In genomic region chr1:211738709-211739301, GRCh38 we compare ENCODE assay signal across 9 cellular contexts.
A peak's percentile ranks its signal among the peaks of the same experiment; 100 is the strongest.
DNase-seq lines count a peak whose midpoint lies in the region; ATAC-seq and TF ChIP-seq lines count a peak whose summit lies in the region.
"Had no signal": no experiment of that assay in that cellular context is flagged by ENCODE, and none has a peak within 500 bp of the region (broad histone marks: within the 10 kb centered on the region; RNA-seq: fewer than 3 reads in every experiment).

No MANE protein-coding gene starts in this region.

- no peak overlapping the region for H2AFZ ChIP-seq in trophoblast cell (ENCODE audit: insufficient read depth, low read length, poor library complexity)

- POLR2A ChIA-PET in CD8-positive, alpha-beta T cell (lab: Charles Lee), result interaction anchor here (0.7 to 0.9 kb wide), 2 partner anchors 297 to 812 kb away, joined by 3 read pairs; partner anchors contain the start of genes DTL and INTS7

- H3K36me3 ChIP-seq in CD8-positive, alpha-beta T cell (ENCODE audit: insufficient read depth, low read length), result no peaks in the 10 kb centered on the region
- no peaks in the 10 kb centered on the region for H3K36me3 ChIP-seq in trophoblast cell (ENCODE audit: control insufficient read depth in 1 of 2, insufficient read depth in 2 of 2, low read length in 2 of 2)
- H3K36me3 ChIP-seq: SJSA1 had no signal

- no peak overlapping the region for H2BK120ac ChIP-seq in trophoblast cell (ENCODE audit: insufficient read depth, low read length, poor library complexity)

- H3K4me3 ChIP-seq in CD8-positive, alpha-beta T cell (ENCODE audit: low read depth, low read length), result peak overlapping the region; percentile 46
- H3K4me3 ChIP-seq in trophoblast cell (ENCODE audit: low read depth, low read length), result no peak overlapping the region
- H3K4me3 ChIP-seq: SJSA1 had no signal

- H4K8ac ChIP-seq in trophoblast cell (ENCODE audit: low read depth, low read length), result no peak overlapping the region

- no peak overlapping the region for H3K14ac ChIP-seq in trophoblast cell (ENCODE audit: low read length)

- H3K79me2 ChIP-seq in trophoblast cell (ENCODE audit: control insufficient read depth, insufficient read depth, low read length, poor library complexity), result no peaks in the 10 kb centered on the region

- peak overlapping the region; percentile 74 for H3K4me3 Mint-ChIP-seq in CD8-positive, alpha-beta T cell
- H3K4me3 Mint-ChIP-seq in memory B cell (no peak overlapping the region), progenitor cell of endocrine pancreas (ENCODE audit: low read depth) (no peak overlapping the region)

- H3K27me3 ChIP-seq in CD8-positive, alpha-beta T cell (ENCODE audit: insufficient read depth, low read length), result no peaks in the 10 kb centered on the region
- H3K27me3 ChIP-seq in trophoblast cell (ENCODE audit: insufficient read depth, low read length), result no peaks in the 10 kb centered on the region
- H3K27me3 ChIP-seq: SJSA1 had no signal

- H2BK12ac ChIP-seq in trophoblast cell (ENCODE audit: low read length), result no peak overlapping the region

- no peak overlapping the region for H2BK5ac ChIP-seq in trophoblast cell (ENCODE audit: low read depth, low read length, poor library complexity)

- no peak overlapping the region for H3K23ac ChIP-seq in trophoblast cell (ENCODE audit: low read length)

- intact Hi-C loops in CD8-positive, alpha-beta T cell (cut with DNase I, micrococcal nuclease), result no loop called here

- no CpG with 5 or more reads among the region's 2 CpGs for WGBS in trophoblast cell (ENCODE audit: extremely low coverage, insufficient coverage, insufficient read length)

- peaks cover 39% of the 10 kb centered on the region for H3K4me1 Mint-ChIP-seq in CD8-positive, alpha-beta T cell (ENCODE audit: low read depth)
- peaks cover 20% of the 10 kb centered on the region for H3K4me1 Mint-ChIP-seq in memory B cell
- peaks cover 18% of the 10 kb centered on the region for H3K4me1 Mint-ChIP-seq in progenitor cell of endocrine pancreas (ENCODE audit: low read depth)

- H3K9ac ChIP-seq in trophoblast cell (ENCODE audit: low read length), result no peak overlapping the region

- H3K27ac Mint-ChIP-seq in CD8-positive, alpha-beta T cell, result peak overlapping the region; percentile 90
- peak overlapping the region; percentile 28 for H3K27ac Mint-ChIP-seq in memory B cell
- no peak overlapping the region for H3K27ac Mint-ChIP-seq in progenitor cell of endocrine pancreas

- no peak overlapping the region for H2AK5ac ChIP-seq in trophoblast cell (ENCODE audit: low read length)

- DNase-seq in CD8-positive, alpha-beta T cell, result peak in 4 of 7 experiments; percentile 9 to 55 (median 32)
- DNase-seq in activated CD8-positive, alpha-beta memory T cell treated with anti-CD3 and anti-CD28 coated beads for 4 hours (ENCODE audit: low read depth in 2 of 2), result peak; percentile 3 to 13
- DNase-seq in memory B cell (ENCODE audit: low spot score in 2 of 2) (no peak), progenitor cell of endocrine pancreas (ENCODE audit: low spot score, unreplicated experiment) (no peak), trophoblast cell (no peak), NCI-H187 (lab: John Stamatoyannopoulos, UW) (no peak)
- no peak for DNase-seq in NK-92 treated with Interleukin-12 subunit alpha and Interleukin-12 subunit beta, amount 100 ng/mL, for 24 hours (lab: John Stamatoyannopoulos, UW)

- no peak overlapping the region for H3K18ac ChIP-seq in trophoblast cell (ENCODE audit: low read length)

- peaks cover 35% of the 10 kb centered on the region for H3K4me1 ChIP-seq in CD8-positive, alpha-beta T cell (ENCODE audit: insufficient read depth, low read length)
- H3K4me1 ChIP-seq in trophoblast cell (ENCODE audit: control insufficient read depth in 1 of 2, insufficient read depth in 2 of 2, low read length in 2 of 2), result peaks cover 7 to 15% of the 10 kb centered on the region in 2 experiments

- CTCF ChIA-PET in CD8-positive, alpha-beta T cell (lab: Charles Lee), result interaction anchor here (2.6 kb wide), 1 partner anchor 40 kb away, joined by 7 read pairs; no protein-coding TSS in a partner anchor

- H4K12ac ChIP-seq in trophoblast cell (ENCODE audit: low read depth, low read length), result no peak overlapping the region

- peak; percentile 64 for ATAC-seq in CD8-positive, alpha-beta T cell
- ATAC-seq in HG03025 (IDR thresholded peaks at IDR 0.05; ENCODE audit: low FRiP score, unreplicated experiment), result peak; percentile 49
- no peak for ATAC-seq in memory B cell (ENCODE audit: low read depth)

- no peak overlapping the region for H4K91ac ChIP-seq in trophoblast cell (ENCODE audit: low read depth, low read length)

- H3K27me3 Mint-ChIP-seq in CD8-positive, alpha-beta T cell (ENCODE audit: low read depth), result no peaks in the 10 kb centered on the region
- H3K27me3 Mint-ChIP-seq in memory B cell, result peaks cover 2% of the 10 kb centered on the region
- peaks cover 39% of the 10 kb centered on the region for H3K27me3 Mint-ChIP-seq in progenitor cell of endocrine pancreas

- H3K27ac ChIP-seq in CD8-positive, alpha-beta T cell (ENCODE audit: low read depth, low read length), result peak overlapping the region; percentile 28
- no peak overlapping the region for H3K27ac ChIP-seq in trophoblast cell (ENCODE audit: low read depth, low read length)
- H3K27ac ChIP-seq: SJSA1 had no signal

- H3K4ac ChIP-seq in trophoblast cell (ENCODE audit: low read depth, low read length), result no peak overlapping the region

- H3K4me2 ChIP-seq in trophoblast cell (ENCODE audit: low read length), result no peak overlapping the region

- no peaks in the 10 kb centered on the region for H3K9me3 Mint-ChIP-seq in CD8-positive, alpha-beta T cell
- H3K9me3 Mint-ChIP-seq in memory B cell, result no peaks in the 10 kb centered on the region
- H3K9me3 Mint-ChIP-seq in progenitor cell of endocrine pancreas (ENCODE audit: low read depth), result no peaks in the 10 kb centered on the region

- peaks cover 6% of the 10 kb centered on the region for H3K79me1 ChIP-seq in trophoblast cell (ENCODE audit: low read length)

- H3K9me3 ChIP-seq in CD8-positive, alpha-beta T cell (ENCODE audit: low read length), result no peaks in the 10 kb centered on the region
- no peaks in the 10 kb centered on the region for H3K9me3 ChIP-seq in trophoblast cell (ENCODE audit: insufficient read depth, low read depth, low read length)
- H3K9me3 ChIP-seq: SJSA1 had no signal

- no peaks in the 10 kb centered on the region for H3K36me3 Mint-ChIP-seq in CD8-positive, alpha-beta T cell
- H3K36me3 Mint-ChIP-seq in memory B cell (no peaks in the 10 kb centered on the region), progenitor cell of endocrine pancreas (ENCODE audit: insufficient read depth) (no peaks in the 10 kb centered on the region)

- TF ChIP-seq CTCF in CD8-positive, alpha-beta T cell (IDR thresholded peaks at IDR 0.05), result no peak
- TF ChIP-seq CTCF in progenitor cell of endocrine pancreas (IDR thresholded peaks at IDR 0.05; ENCODE audit: unreplicated experiment), result no peak

Comparison
In these comparisons a context has a peak if more than half of its experiments do, and no peak if none do; other contexts are left out.
1. DNase-seq: peak in CD8-positive, alpha-beta T cell (4 of 7) and activated CD8-positive, alpha-beta memory T cell treated with anti-CD3 and anti-CD28 coated beads for 4 hours (2 of 2); none in memory B cell (0 of 2), progenitor cell of endocrine pancreas (single experiment), trophoblast cell (0 of 2), NK-92 treated with Interleukin-12 subunit alpha and Interleukin-12 subunit beta, amount 100 ng/mL, for 24 hours (single experiment) and NCI-H187 (0 of 2).